Comparison of ENCODE assay signal across 8 cellular contexts in genomic region chr5:149961186-149961685, GRCh38. TPM values are rescaled to one million over a fixed set of nuclear protein-coding genes. Genes with fewer than 3 reads are reported as not detected.
DNase-seq lines count a peak whose midpoint lies in the region; ATAC-seq and TF ChIP-seq lines count a peak whose summit lies in the region.

No MANE protein-coding gene starts in this region.

- TF ChIP-seq POLR2A in gastroesophageal sphincter (IDR thresholded peaks at IDR 0.05) = no peak
- no peak for TF ChIP-seq POLR2A in GM18505 (IDR thresholded peaks at IDR 0.05; ENCODE audit: borderline replicate concordance, extremely low read depth, insufficient read depth, insufficient read length)

- peak; percentile 42 for DNase-seq in GM23248
- DNase-seq in skeletal muscle cell (ENCODE audit: low read depth) = no peak
- DNase-seq in DMS79 (lab: John Stamatoyannopoulos, UW) = no peak

- H3K79me2 ChIP-seq in GM23248 (ENCODE audit: insufficient read depth) (0 out of 2 replicates have a peak, but pooled peaks cover 7% of the 10 kb centered on the region), SU-DHL-6 (ENCODE audit: insufficient read depth, low read length) (no peaks in the 10 kb centered on the region)

- H3K27me3 ChIP-seq in GM23248 (replicated peaks; ENCODE audit: insufficient read depth) (no peaks in the 10 kb centered on the region), SU-DHL-6 (ENCODE audit: low read length) (no peaks in the 10 kb centered on the region), gastroesophageal sphincter (no peaks in the 10 kb centered on the region)

- H3K4me3 ChIP-seq in GM23248 = peak overlapping the region; percentile 73
- peak overlapping the region; percentile 69 for H3K4me3 ChIP-seq in SU-DHL-6 (ENCODE audit: insufficient read depth, low read length, poor library complexity, severe bottlenecking)
- H3K4me3 ChIP-seq in gastroesophageal sphincter = peak overlapping the region; percentile 53 to 84
- peak overlapping the region; percentile 79 for H3K4me3 ChIP-seq in skeletal muscle cell (ENCODE audit: low read depth, low read length)

- peaks cover 4% of the 10 kb centered on the region for H3K4me1 ChIP-seq in GM23248 (ENCODE audit: insufficient read depth)
- H3K4me1 ChIP-seq in gastroesophageal sphincter = peaks cover 0 to 24% (median 4%) of the 10 kb centered on the region in 3 donors

- no peaks in the 10 kb centered on the region for H3K9me3 ChIP-seq in GM23248 (ENCODE audit: low read depth)
- no peaks in the 10 kb centered on the region for H3K9me3 ChIP-seq in SU-DHL-6 (ENCODE audit: insufficient read depth, low read length)
- H3K9me3 ChIP-seq in gastroesophageal sphincter = no peaks in the 10 kb centered on the region

- H3K36me3 ChIP-seq in GM23248 (ENCODE audit: low read depth) (no peaks in the 10 kb centered on the region), SU-DHL-6 (ENCODE audit: low read length) (no peaks in the 10 kb centered on the region), gastroesophageal sphincter (no peaks in the 10 kb centered on the region)

- no peaks in the 10 kb centered on the region for H4K20me1 ChIP-seq in GM23248 (ENCODE audit: insufficient read depth)
- H4K20me1 ChIP-seq in SU-DHL-6 (ENCODE audit: low read depth, low read length) = no peaks in the 10 kb centered on the region

- in situ Hi-C loops in GM23248 (cut with MboI) = loop anchor here (10.0 kb wide), 2 partner anchors 106 to 326 kb away; no protein-coding TSS in a partner anchor

- H3K9ac ChIP-seq in GM23248 = peak overlapping the region; percentile 89
- peak overlapping the region; percentile 69 for H3K9ac ChIP-seq in SU-DHL-6 (ENCODE audit: low read length)

- H2AFZ ChIP-seq in GM23248 (peak overlapping the region; percentile 95), SU-DHL-6 (ENCODE audit: low read depth, low read length, severe bottlenecking) (peak overlapping the region; percentile 92)

- ATAC-seq in gastroesophageal sphincter (no peak), HG02571 (IDR thresholded peaks at IDR 0.05; ENCODE audit: unreplicated experiment) (no peak), GM21576 (IDR thresholded peaks at IDR 0.05; ENCODE audit: unreplicated experiment) (no peak), GM18505 (IDR thresholded peaks at IDR 0.05; ENCODE audit: unreplicated experiment) (no peak)

- H3K27ac ChIP-seq in GM23248 (no peak overlapping the region), SU-DHL-6 (ENCODE audit: low read depth, low read length) (no peak overlapping the region), gastroesophageal sphincter (peak overlapping the region; percentile 8 to 93 (median 90))

- TF ChIP-seq EP300 in gastroesophageal sphincter (IDR thresholded peaks at IDR 0.05) = no peak

- 10 to 13% methylated on average over 15 to 20 of the region's 23 CpGs for WGBS in GM23248 (ENCODE audit: low coverage in 1 of 2, low lambda C conversion rate in 2 of 2, missing lambda C conversion rate in 2 of 2), 2 experiments
- 32 to 78% methylated on average over 3 to 10 of the region's 23 CpGs for WGBS in gastroesophageal sphincter (ENCODE audit: low coverage in 1 of 2), 2 donors

- TF ChIP-seq CTCF in SU-DHL-6 (IDR thresholded peaks at IDR 0.05; ENCODE audit: insufficient read depth, low read length, poor library complexity, severe bottlenecking) (no peak), gastroesophageal sphincter (IDR thresholded peaks at IDR 0.05) (peak in 1 of 4 experiments; percentile 1)

- H3K4me2 ChIP-seq in GM23248 (ENCODE audit: unreplicated experiment) (peak overlapping the region; percentile 66), SU-DHL-6 (ENCODE audit: low read depth, low read length, poor library complexity, severe bottlenecking) (peak overlapping the region; percentile 85)

- H3F3A ChIP-seq in GM23248 (ENCODE audit: insufficient read depth) (peaks cover 22% of the 10 kb centered on the region), SU-DHL-6 (ENCODE audit: insufficient read depth) (peaks cover 18% of the 10 kb centered on the region)

- H3K9me2 ChIP-seq in GM23248 (ENCODE audit: insufficient read depth) (no peaks in the 10 kb centered on the region), SU-DHL-6 (replicated peaks; ENCODE audit: insufficient read depth, low read length) (no peaks in the 10 kb centered on the region)

RNA-seq across cellular contexts. Expression of gene SLC26A2, which starts 0.7 kb away (rescaled TPM):
- total RNA-seq in GM23248 (2014; rRNA removed; shearing (Covaris generic)) = 11.1 and 11.4 TPM in 2 replicates
- 5.2 and 6.2 TPM in 2 replicates for polyA plus RNA-seq in GM23248 (2016; fragmentation: Nextera tagmentation; extraction: Ambion mirVana)
- total RNA-seq in gastroesophageal sphincter = 10 to 100 TPM in 1 of 4 donors, 1 to 10 TPM in 3; 7.9 to 14.5 (median 8.6) TPM

RNA-seq across cellular contexts. Expression of gene PDE6A, which starts 16.6 kb away (rescaled TPM):
- not detected in 2 replicates for total RNA-seq in GM23248 (2014; rRNA removed; shearing (Covaris generic))
- not detected in 2 replicates for polyA plus RNA-seq in GM23248 (2016; fragmentation: Nextera tagmentation; extraction: Ambion mirVana)
- under 1 TPM in 1 of 4 donors, not detected in 3; 0.05 TPM for total RNA-seq in gastroesophageal sphincter

RNA-seq across cellular contexts. Expression of gene TIGD6, which starts 39.2 kb away (rescaled TPM):
- 4.8 and 5.3 TPM in 2 replicates for total RNA-seq in GM23248 (2014; rRNA removed; shearing (Covaris generic))
- 4.5 and 4.6 TPM in 2 replicates for polyA plus RNA-seq in GM23248 (2016; fragmentation: Nextera tagmentation; extraction: Ambion mirVana)
- 1 to 10 TPM; 2.4 to 5.1 (median 3.8) TPM for total RNA-seq in gastroesophageal sphincter

RNA-seq across cellular contexts. Expression of gene HMGXB3, which starts 39.3 kb away (rescaled TPM):
- 32.1 and 46.5 TPM in 2 replicates for total RNA-seq in GM23248 (2014; rRNA removed; shearing (Covaris generic))
- polyA plus RNA-seq in GM23248 (2016; fragmentation: Nextera tagmentation; extraction: Ambion mirVana) = 11.9 and 13.6 TPM in 2 replicates
- 10 to 100 TPM; 21.8 to 30.2 (median 24.2) TPM for total RNA-seq in gastroesophageal sphincter

Comparison
In these comparisons a context has a peak if more than half of its experiments do, and no peak if none do; other contexts are left out.
1. H3K27ac ChIP-seq: peak in gastroesophageal sphincter (4 of 4); none in GM23248 (single experiment) and SU-DHL-6 (single experiment).
2. Peak in every context shown above with its lines, with median percentiles within 50 percentile points of each other: H3K4me3 ChIP-seq.